ENCODE assay signal across 9 cellular contexts in the genomic region with DNA sequence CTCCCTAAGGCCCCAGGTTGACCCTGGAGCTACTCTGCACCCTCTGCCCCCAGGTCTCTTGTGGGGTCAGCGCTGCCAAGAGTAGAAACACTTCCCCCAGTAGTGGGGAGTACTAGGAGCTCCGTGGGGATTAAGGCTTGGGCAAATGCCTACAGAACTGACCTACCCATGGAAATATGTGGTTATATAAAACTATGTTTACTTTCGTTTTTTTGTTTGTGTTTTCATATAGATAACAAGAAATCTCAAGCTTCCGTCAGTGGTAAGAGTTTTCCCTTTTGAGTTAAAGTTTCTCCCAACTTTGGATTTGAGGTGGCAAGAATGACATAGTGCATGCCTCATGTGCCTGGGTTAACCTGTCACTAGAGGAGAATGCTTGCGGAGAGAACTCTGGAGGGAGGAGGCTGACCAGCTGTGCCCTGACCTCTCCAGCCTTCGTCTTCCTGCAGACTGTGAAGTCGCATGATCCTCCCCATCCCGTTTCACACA. TPM values are rescaled to one million over a fixed set of nuclear protein-coding genes. Genes with fewer than 3 reads are reported as not detected.
DNase-seq lines count a peak whose midpoint lies in the region; ATAC-seq and TF ChIP-seq lines count a peak whose summit lies in the region.
"Had no signal": no experiment of that assay in that cellular context is flagged by ENCODE, and none has a peak within 500 bp of the region (broad histone marks: within the 10 kb centered on the region; RNA-seq: fewer than 3 reads in every experiment).

No MANE protein-coding gene starts in this region.

- WGBS in body of pancreas, 2 donors, result 21 to 30% methylated on average over 8 of the region's 8 CpGs
- WGBS in smooth muscle cell (ENCODE audit: low lambda C conversion rate), result 52% methylated on average over 8 of the region's 8 CpGs

- intact Hi-C loops in body of pancreas (cut with DNase I), result no loop called here

- H3K9ac ChIP-seq in HUES6 (ENCODE audit: low read length) (no peak overlapping the region), smooth muscle cell (ENCODE audit: low read depth) (peak overlapping the region; percentile 20)

- H3K36me3 ChIP-seq in HUES6 (ENCODE audit: control insufficient read depth, insufficient read depth, low read length), result peaks cover 55% of the 10 kb centered on the region
- peaks cover 0 to 2% of the 10 kb centered on the region in 2 donors for H3K36me3 ChIP-seq in body of pancreas (replicated peaks in 1 of 2; ENCODE audit: insufficient read depth in 1 of 2, low read depth in 2 of 2)
- H3K36me3 ChIP-seq in smooth muscle cell (ENCODE audit: low read depth), result no peaks in the 10 kb centered on the region

- H4K20me1 ChIP-seq in smooth muscle cell (ENCODE audit: low read depth), result peaks cover 95% of the 10 kb centered on the region

- no peak for TF ChIP-seq POLR2A in body of pancreas (IDR thresholded peaks at IDR 0.05)

- H3F3A ChIP-seq in smooth muscle cell (ENCODE audit: low read depth), result peaks cover 28% of the 10 kb centered on the region

- H3K4me1 ChIP-seq in HUES6 (ENCODE audit: control insufficient read depth, insufficient read depth, low read length) (peaks cover 28% of the 10 kb centered on the region), body of pancreas (peaks cover 42% of the 10 kb centered on the region), smooth muscle cell (ENCODE audit: low read depth) (peaks cover 36% of the 10 kb centered on the region)

- H3K27ac ChIP-seq in HUES6 (ENCODE audit: low read depth, low read length) (0 out of 2 replicates have a peak overlapping the region, but pooled peaks have one; percentile 14), body of pancreas (peak overlapping the region; percentile 76 to 90 (median 86)), smooth muscle cell (ENCODE audit: low read depth) (peak overlapping the region; percentile 92)
- H3K27ac ChIP-seq: epithelial cell of prostate had no signal

- H2AFZ ChIP-seq in smooth muscle cell (ENCODE audit: low read depth), result no peak overlapping the region

- DNase-seq in body of pancreas (peak in 3 of 4 donors; percentile 44 to 58 (median 47)), iris pigment epithelial cell (ENCODE audit: low read depth) (peak; percentile 79), smooth muscle cell (lab: John Stamatoyannopoulos, UW; ENCODE audit: unreplicated experiment) (no peak), GM19240 (ENCODE audit: insufficient read length, low spot score) (no peak)

- H3K4me3 ChIP-seq in HUES6 (ENCODE audit: low read depth, low read length) (no peak overlapping the region), body of pancreas (no peak overlapping the region), smooth muscle cell (no peak overlapping the region)

- TF ChIP-seq CTCF in body of pancreas (IDR thresholded peaks at IDR 0.05) (no peak), smooth muscle cell (IDR thresholded peaks at IDR 0.05; ENCODE audit: borderline replicate concordance, insufficient read depth, poor library complexity, severe bottlenecking) (no peak)

- H3K9me3 ChIP-seq in HUES6 (ENCODE audit: control insufficient read depth, insufficient read depth, low read depth, low read length), result no peaks in the 10 kb centered on the region
- no peaks in the 10 kb centered on the region for H3K9me3 ChIP-seq in body of pancreas
- H3K9me3 ChIP-seq in smooth muscle cell (replicated peaks; ENCODE audit: low read depth), result no peaks in the 10 kb centered on the region

- H3K4me2 ChIP-seq in smooth muscle cell, result peak overlapping the region; percentile 57

- H3K27me3 ChIP-seq in HUES6 (ENCODE audit: control insufficient read depth, insufficient read depth, low read length), result no peaks in the 10 kb centered on the region
- H3K27me3 ChIP-seq in body of pancreas, result no peaks in the 10 kb centered on the region
- no peaks in the 10 kb centered on the region for H3K27me3 ChIP-seq in smooth muscle cell (ENCODE audit: low read depth)

- ATAC-seq in body of pancreas (peak; percentile 60), HG02759 (IDR thresholded peaks at IDR 0.05; ENCODE audit: unreplicated experiment) (no peak), HG02763 (IDR thresholded peaks at IDR 0.05; ENCODE audit: unreplicated experiment) (no peak), GM18867 (IDR thresholded peaks at IDR 0.05; ENCODE audit: unreplicated experiment) (no peak)

- peaks cover 65% of the 10 kb centered on the region for H3K79me2 ChIP-seq in smooth muscle cell (ENCODE audit: low read depth)

RNA-seq across cellular contexts. Expression of a gene that starts 45.5 kb away (rescaled TPM):
- 10 to 100 TPM; 31.6 to 36.9 TPM for total RNA-seq in body of pancreas
- 25.3 and 29.2 TPM in 2 replicates for total RNA-seq in smooth muscle cell
- polyA plus RNA-seq in smooth muscle cell, result 70.5 and 78.5 TPM in 2 replicates

RNA-seq across cellular contexts. Expression of a gene that starts 57.4 kb away (rescaled TPM):
- total RNA-seq in body of pancreas, result 10 to 100 TPM; 10.1 to 11.9 TPM
- 17.1 and 26.1 TPM in 2 replicates for total RNA-seq in smooth muscle cell
- polyA plus RNA-seq in smooth muscle cell, result 18.1 and 27.3 TPM in 2 replicates

Comparison
In these comparisons a context has a peak if more than half of its experiments do, and no peak if none do; other contexts are left out.
1. H3K27ac ChIP-seq: peak in every context shown above with its lines; median percentile 92 in smooth muscle cell; 86 in body of pancreas; 14 in HUES6.
2. DNase-seq: peak in body of pancreas (3 of 4) and iris pigment epithelial cell (single experiment); none in smooth muscle cell (single experiment) and GM19240 (single experiment).